ENCODE assay signal across 8 cellular contexts in genomic region chr12:9647825-9648700, GRCh38. TPM values are rescaled to one million over a fixed set of nuclear protein-coding genes. Genes with fewer than 3 reads are reported as not detected.
A peak's percentile ranks its signal among the peaks of the same experiment; 100 is the strongest.
DNase-seq lines count a peak whose midpoint lies in the region; ATAC-seq and TF ChIP-seq lines count a peak whose summit lies in the region.

No MANE protein-coding gene starts in this region.

- peak overlapping the region; percentile 92 for H3K9ac ChIP-seq in mesenchymal stem cell (ENCODE audit: low read length)

- H3K18ac ChIP-seq in mesenchymal stem cell (ENCODE audit: low read depth in 1 of 2, low read length in 2 of 2): peak overlapping the region; percentile 75 to 95

- peak overlapping the region; percentile 66 for H2AFZ ChIP-seq in mesenchymal stem cell (ENCODE audit: low read depth, low read length)

- H3K79me1 ChIP-seq in mesenchymal stem cell (replicated peaks; ENCODE audit: low read length, poor library complexity, severe bottlenecking): no peaks in the 10 kb centered on the region

- no peaks in the 10 kb centered on the region for H3K9me3 ChIP-seq in effector memory CD4-positive, alpha-beta T cell (ENCODE audit: control insufficient read depth, low read length)
- H3K9me3 ChIP-seq in mesenchymal stem cell (ENCODE audit: control insufficient read depth, low read length): no peaks in the 10 kb centered on the region

- peak overlapping the region; percentile 14 to 82 for H3K23ac ChIP-seq in mesenchymal stem cell (ENCODE audit: low read length in 2 of 2)

- H4K91ac ChIP-seq in mesenchymal stem cell (ENCODE audit: low read length): peak overlapping the region; percentile 94

- peak overlapping the region; percentile 84 for H3K27ac ChIP-seq in C4-2B
- peak overlapping the region; percentile 90 for H3K27ac ChIP-seq in effector memory CD4-positive, alpha-beta T cell (ENCODE audit: insufficient read depth, low read length, poor library complexity, severe bottlenecking)
- peak overlapping the region; percentile 96 for H3K27ac ChIP-seq in mesenchymal stem cell (ENCODE audit: low read length, poor library complexity, severe bottlenecking)

- H3K4me1 Mint-ChIP-seq in activated CD8-positive, alpha-beta T cell treated with anti-CD3 and anti-CD28 coated beads, Interleukin-2, amount 10 ng/mL, durations not matched to agents 7 days and 5 days (ENCODE audit: low read depth): peaks cover 56% of the 10 kb centered on the region

- H3K36me3 ChIP-seq in effector memory CD4-positive, alpha-beta T cell (ENCODE audit: control insufficient read depth, insufficient read depth, low read length): no peaks in the 10 kb centered on the region
- no peaks in the 10 kb centered on the region for H3K36me3 ChIP-seq in mesenchymal stem cell (ENCODE audit: control insufficient read depth in 1 of 2, insufficient read depth in 2 of 2, low read depth in 1 of 2, low read length in 2 of 2)

- CTCF ChIA-PET in activated CD8-positive, alpha-beta T cell treated with anti-CD3 and anti-CD28 coated beads, Interleukin-2, amount 10 ng/mL, durations not matched to agents 7 days and 5 days (lab: Charles Lee): interaction anchor here (0.7 to 2.8 kb wide), 19 partner anchors 8 to 179 kb away, joined by 3 to 23 read pairs (median 5); partner anchors contain the start of gene CLEC2D

- H2BK15ac ChIP-seq in mesenchymal stem cell (ENCODE audit: low read depth, poor library complexity, severe bottlenecking): peak overlapping the region; percentile 60

- peak overlapping the region in 1 of 2 experiments; percentile 77 for H3K14ac ChIP-seq in mesenchymal stem cell (ENCODE audit: low read length in 2 of 2)

- peaks cover 14% of the 10 kb centered on the region for H3K4me1 ChIP-seq in effector memory CD4-positive, alpha-beta T cell (ENCODE audit: control insufficient read depth, insufficient read depth, low read length, poor library complexity, severe bottlenecking)
- peaks cover 8% of the 10 kb centered on the region for H3K4me1 ChIP-seq in mesenchymal stem cell (ENCODE audit: control insufficient read depth, insufficient read depth, low read depth, low read length)

- no peak for TF ChIP-seq CTCF in C4-2B (conservative IDR thresholded peaks at IDR 0.05)

- ATAC-seq in HG03442 (IDR thresholded peaks at IDR 0.05; ENCODE audit: unreplicated experiment): peak; percentile 68
- ATAC-seq in activated CD8-positive, alpha-beta T cell treated with anti-CD3 and anti-CD28 coated beads, Interleukin-2, amount 10 ng/mL, durations not matched to agents 7 days and 5 days: peak; percentile 83

- peaks cover 2% of the 10 kb centered on the region for H3K27me3 Mint-ChIP-seq in activated CD8-positive, alpha-beta T cell treated with anti-CD3 and anti-CD28 coated beads, Interleukin-2, amount 10 ng/mL, durations not matched to agents 7 days and 5 days (ENCODE audit: low read depth)

- H2BK120ac ChIP-seq in mesenchymal stem cell (ENCODE audit: low read depth, low read length): peak overlapping the region; percentile 85

- H3K4me3 Mint-ChIP-seq in activated CD8-positive, alpha-beta T cell treated with anti-CD3 and anti-CD28 coated beads, Interleukin-2, amount 10 ng/mL, durations not matched to agents 7 days and 5 days: peak overlapping the region; percentile 88

- DNase-seq in GM19240 (ENCODE audit: insufficient read length, low spot score): peak; percentile 67
- peak; percentile 87 for DNase-seq in NCI-H82 (lab: John Stamatoyannopoulos, UW)
- DNase-seq in activated CD8-positive, alpha-beta T cell treated with anti-CD3 and anti-CD28 coated beads, Interleukin-2, amount 10 ng/mL, durations not matched to agents 7 days and 5 days: peak; percentile 97
- DNase-seq in effector memory CD4-positive, alpha-beta T cell: peak; percentile 83 to 91 (median 87)
- peak; percentile 87 for DNase-seq in mesenchymal stem cell
- peak; percentile 89 for DNase-seq in stimulated activated CD8-positive, alpha-beta memory T cell treated with anti-CD3 and anti-CD28 coated beads, Interleukin-12 subunit alpha, Interleukin-12 subunit beta, amount 100 ng/mL, for 4 hours (ENCODE audit: low read depth)

- peaks cover 7% of the 10 kb centered on the region for H3K9me3 Mint-ChIP-seq in activated CD8-positive, alpha-beta T cell treated with anti-CD3 and anti-CD28 coated beads, Interleukin-2, amount 10 ng/mL, durations not matched to agents 7 days and 5 days (ENCODE audit: insufficient read depth)

- peak overlapping the region; percentile 88 to 92 for H3K4ac ChIP-seq in mesenchymal stem cell (ENCODE audit: low read depth in 1 of 2, low read length in 2 of 2)

- H2AK5ac ChIP-seq in mesenchymal stem cell (ENCODE audit: low read length, severe bottlenecking): peak overlapping the region; percentile 16

- peak overlapping the region; percentile 71 for H2BK5ac ChIP-seq in mesenchymal stem cell (ENCODE audit: low read depth, low read length, poor library complexity, severe bottlenecking)

- peak overlapping the region; percentile 43 to 79 for H2BK12ac ChIP-seq in mesenchymal stem cell (ENCODE audit: low read length in 2 of 2)

- peak overlapping the region; percentile 84 for H3K4me2 ChIP-seq in mesenchymal stem cell (ENCODE audit: low read length, poor library complexity, severe bottlenecking)

- H4K8ac ChIP-seq in mesenchymal stem cell (ENCODE audit: low read length): peak overlapping the region; percentile 99

- POLR2A ChIA-PET in activated CD8-positive, alpha-beta T cell treated with anti-CD3 and anti-CD28 coated beads, Interleukin-2, amount 10 ng/mL, durations not matched to agents 7 days and 5 days (lab: Charles Lee): interaction anchor here (0.6 to 4.9 kb wide), 39 partner anchors 8 to 1013 kb away, joined by 3 to 432 read pairs (median 4); partner anchors contain the start of genes CD69, CLEC2B, CLEC2D and CLECL1

- no peaks in the 10 kb centered on the region for H3K27me3 ChIP-seq in effector memory CD4-positive, alpha-beta T cell (replicated peaks; ENCODE audit: control insufficient read depth, insufficient read depth, low read length, poor library complexity, severe bottlenecking)
- H3K27me3 ChIP-seq in mesenchymal stem cell (ENCODE audit: control insufficient read depth in 1 of 2, insufficient read depth in 1 of 2, low read length in 2 of 2): no peaks in the 10 kb centered on the region

- H3K4me3 ChIP-seq in effector memory CD4-positive, alpha-beta T cell (ENCODE audit: insufficient read depth, low read depth, low read length, poor library complexity, severe bottlenecking): peak overlapping the region; percentile 91
- H3K4me3 ChIP-seq in mesenchymal stem cell (ENCODE audit: insufficient read depth in 1 of 2, low read depth in 1 of 2, low read length in 2 of 2): peak overlapping the region; percentile 75 to 90

- H3K36me3 Mint-ChIP-seq in activated CD8-positive, alpha-beta T cell treated with anti-CD3 and anti-CD28 coated beads, Interleukin-2, amount 10 ng/mL, durations not matched to agents 7 days and 5 days (ENCODE audit: low read depth): peaks cover 71% of the 10 kb centered on the region

- peak overlapping the region; percentile 100 for H3K27ac Mint-ChIP-seq in activated CD8-positive, alpha-beta T cell treated with anti-CD3 and anti-CD28 coated beads, Interleukin-2, amount 10 ng/mL, durations not matched to agents 7 days and 5 days

- under 1% methylated on average over 51 of the region's 55 CpGs for WGBS in mesenchymal stem cell

RNA-seq across cellular contexts. Expression of gene CLEC2D, which starts 21.4 kb away (rescaled TPM):
- total RNA-seq in activated CD8-positive, alpha-beta T cell treated with anti-CD3 and anti-CD28 coated beads, Interleukin-2, amount 10 ng/mL, durations not matched to agents 7 days and 5 days: 100 to 1,000 TPM; 277 to 282 TPM
- polyA plus RNA-seq in mesenchymal stem cell (2013, experiment 1 of 2): 2.4 TPM
- polyA plus RNA-seq in mesenchymal stem cell (2013, experiment 2 of 2): 2.9 TPM

RNA-seq across cellular contexts. Expression of gene KLRB1, which starts 40.3 kb away (rescaled TPM):
- 1 to 10 TPM; 6.0 to 6.3 TPM for total RNA-seq in activated CD8-positive, alpha-beta T cell treated with anti-CD3 and anti-CD28 coated beads, Interleukin-2, amount 10 ng/mL, durations not matched to agents 7 days and 5 days
- polyA plus RNA-seq in mesenchymal stem cell (2013, experiment 1 of 2): not detected
- polyA plus RNA-seq in mesenchymal stem cell (2013, experiment 2 of 2): not detected

Comparison
In these comparisons a context has a peak if more than half of its experiments do, and no peak if none do; other contexts are left out.
1. Peak in every context shown above with its lines: DNase-seq, ATAC-seq, H3K4me3 ChIP-seq and H3K27ac ChIP-seq.